In genomic region chr9:7961076-7961475, GRCh38 we compare ENCODE assay signal across 17 cellular contexts.
"Had no signal": no experiment of that assay in that cellular context is flagged by ENCODE, and none has a peak within 500 bp of the region (broad histone marks: within the 10 kb centered on the region; RNA-seq: fewer than 3 reads in every experiment).

No MANE protein-coding gene starts in this region.

- H3K4me1 Mint-ChIP-seq: activated CD4-positive, alpha-beta memory T cell treated with anti-CD3 and anti-CD28 coated beads, Interleukin-2, amount 10 ng/mL, durations not matched to agents 7 days and 5 days; activated CD8-positive, alpha-beta memory T cell treated with anti-CD3 and anti-CD28 coated beads, Interleukin-2, amount 10 ng/mL, durations not matched to agents 7 days and 5 days; immature natural killer cell had no signal

- H3K27me3 Mint-ChIP-seq: activated CD4-positive, alpha-beta memory T cell treated with anti-CD3 and anti-CD28 coated beads, Interleukin-2, amount 10 ng/mL, durations not matched to agents 7 days and 5 days; activated CD4-positive, alpha-beta T cell treated with anti-CD3 and anti-CD28 coated beads for 36 hours; activated CD8-positive, alpha-beta memory T cell treated with anti-CD3 and anti-CD28 coated beads, Interleukin-2, amount 10 ng/mL, durations not matched to agents 7 days and 5 days; activated naive CD8-positive, alpha-beta T cell; memory B cell had no signal

- DNase-seq: activated CD4-positive, alpha-beta memory T cell treated with anti-CD3 and anti-CD28 coated beads, Interleukin-2, amount 10 ng/mL, durations not matched to agents 7 days and 5 days; activated CD4-positive, alpha-beta T cell treated with anti-CD3 and anti-CD28 coated beads for 36 hours; activated CD8-positive, alpha-beta memory T cell treated with anti-CD3 and anti-CD28 coated beads, Interleukin-2, amount 10 ng/mL, durations not matched to agents 7 days and 5 days; amniotic stem cell; dermis blood vessel endothelial cell; erythroblast; foreskin melanocyte; immature natural killer cell; kidney glomerular epithelial cell; naive thymus-derived CD8-positive, alpha-beta T cell; occipital lobe; posterior cingulate gyrus; retina; stimulated activated naive CD4-positive, alpha-beta T cell; thyroid gland had no signal

- ATAC-seq: activated CD4-positive, alpha-beta T cell treated with anti-CD3 and anti-CD28 coated beads for 36 hours; activated CD8-positive, alpha-beta memory T cell treated with anti-CD3 and anti-CD28 coated beads, Interleukin-2, amount 10 ng/mL, durations not matched to agents 7 days and 5 days; naive thymus-derived CD8-positive, alpha-beta T cell had no signal

- H3K36me3 ChIP-seq: thyroid gland had no signal

- H3K27me3 ChIP-seq: thyroid gland had no signal

- H3K9me3 Mint-ChIP-seq: activated CD4-positive, alpha-beta memory T cell treated with anti-CD3 and anti-CD28 coated beads, Interleukin-2, amount 10 ng/mL, durations not matched to agents 7 days and 5 days; immature natural killer cell; memory B cell had no signal

- H3K4me3 ChIP-seq: thyroid gland had no signal

- H3K27ac ChIP-seq: thyroid gland had no signal

- H3K27ac Mint-ChIP-seq: activated CD4-positive, alpha-beta memory T cell treated with anti-CD3 and anti-CD28 coated beads, Interleukin-2, amount 10 ng/mL, durations not matched to agents 7 days and 5 days; activated CD4-positive, alpha-beta T cell treated with anti-CD3 and anti-CD28 coated beads for 36 hours; activated CD8-positive, alpha-beta memory T cell treated with anti-CD3 and anti-CD28 coated beads, Interleukin-2, amount 10 ng/mL, durations not matched to agents 7 days and 5 days; activated naive CD8-positive, alpha-beta T cell; immature natural killer cell; memory B cell; naive thymus-derived CD8-positive, alpha-beta T cell had no signal

- H3K4me3 Mint-ChIP-seq: activated CD4-positive, alpha-beta memory T cell treated with anti-CD3 and anti-CD28 coated beads, Interleukin-2, amount 10 ng/mL, durations not matched to agents 7 days and 5 days; activated CD4-positive, alpha-beta T cell treated with anti-CD3 and anti-CD28 coated beads for 36 hours; activated CD8-positive, alpha-beta memory T cell treated with anti-CD3 and anti-CD28 coated beads, Interleukin-2, amount 10 ng/mL, durations not matched to agents 7 days and 5 days; activated naive CD8-positive, alpha-beta T cell; immature natural killer cell; memory B cell; naive thymus-derived CD8-positive, alpha-beta T cell had no signal

- H3K4me1 ChIP-seq: thyroid gland had no signal

- H3K36me3 Mint-ChIP-seq: activated CD8-positive, alpha-beta memory T cell treated with anti-CD3 and anti-CD28 coated beads, Interleukin-2, amount 10 ng/mL, durations not matched to agents 7 days and 5 days; memory B cell; naive thymus-derived CD8-positive, alpha-beta T cell had no signal
